Comparison of ENCODE assay signal across 29 cellular contexts in the genomic region with DNA sequence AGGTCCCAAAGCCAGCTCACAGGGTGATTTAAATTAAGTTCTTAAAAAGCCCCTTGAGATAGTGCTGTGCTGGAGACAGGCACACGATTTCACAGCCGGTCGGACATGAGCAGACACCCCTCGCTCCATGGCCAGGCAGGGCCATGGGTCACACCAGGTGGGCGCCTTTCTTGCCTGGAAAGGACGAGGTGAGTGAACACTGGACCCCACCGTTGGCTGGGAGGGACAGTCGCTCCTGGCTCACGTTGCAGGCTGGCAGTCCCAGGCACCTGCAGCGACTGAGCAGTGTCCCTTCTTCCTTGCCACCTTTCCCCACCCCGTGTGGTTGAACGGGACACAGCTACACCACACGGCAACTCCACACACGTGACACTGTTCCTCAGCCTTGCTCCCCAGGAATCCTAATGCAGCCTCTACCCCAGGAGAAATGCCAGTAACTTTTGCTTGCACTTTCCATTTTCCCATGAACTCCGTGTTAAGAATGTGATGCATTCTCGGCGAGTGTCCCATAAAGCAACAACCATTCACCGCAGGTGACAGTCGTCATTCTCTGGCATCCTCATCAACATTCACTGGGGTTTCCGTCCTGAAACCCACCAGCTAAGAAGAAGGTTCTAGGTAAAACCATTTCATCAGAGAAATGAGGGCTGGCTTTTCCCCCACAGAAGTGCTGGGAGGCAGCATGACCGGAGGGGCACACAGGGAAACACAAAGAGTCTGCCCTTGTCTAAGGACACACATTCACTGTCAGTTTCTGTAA.
DNase-seq lines count a peak whose midpoint lies in the region; ATAC-seq, FAIRE-seq and TF ChIP-seq lines count a peak whose summit lies in the region.
"Had no signal": no experiment of that assay in that cellular context is flagged by ENCODE, and none has a peak within 500 bp of the region (broad histone marks: within the 10 kb centered on the region; RNA-seq: fewer than 3 reads in every experiment).

No MANE protein-coding gene starts in this region.

- peak; percentile 19 to 45 for ATAC-seq in activated T-cell treated with anti-CD3 and anti-CD28 coated beads, Interleukin-2, amount 50 U/mL, for 4 hours
- ATAC-seq in stimulated activated naive CD8-positive, alpha-beta T cell treated with anti-CD3 and anti-CD28 coated beads, Interleukin-15, Interleukin-2, amounts not matched to agents 100 U/mL and 50 U/mL, for 24 hours = peak; percentile 49
- ATAC-seq in GM19328 (IDR thresholded peaks at IDR 0.05; ENCODE audit: unreplicated experiment) = no peak
- ATAC-seq in HG03439 (IDR thresholded peaks at IDR 0.05; ENCODE audit: unreplicated experiment) = no peak
- no peak for ATAC-seq in GM21825 (IDR thresholded peaks at IDR 0.05; ENCODE audit: unreplicated experiment)
- ATAC-seq: gastrocnemius medialis, natural killer cell had no signal

- no peaks in the 10 kb centered on the region for H3K27me3 ChIP-seq in bronchial epithelial cell (ENCODE audit: control insufficient read depth, insufficient read depth, low read length)
- H3K27me3 ChIP-seq: gastrocnemius medialis, right atrium auricular region, upper lobe of left lung had no signal

- CTCF ChIA-PET in HEK293 (lab: Yijun Ruan, JAX) = no interaction called here

- H3K4me3 Mint-ChIP-seq in activated T-cell treated with anti-CD3 and anti-CD28 coated beads, Interleukin-2, amount 50 U/mL, for 4 hours = no peak overlapping the region
- H3K4me3 Mint-ChIP-seq: activated B cell treated with CpG ODN at 0.5 μM for 24 hours; activated T-helper 1 cell treated with anti-CD3 and anti-CD28 coated beads, Interleukin-12 subunit alpha, Interleukin-12 subunit beta, Interleukin-2, Interleukin-4 antibody, amounts not matched to agents 30 ng/mL and 10 ng/mL and 1 ng/mL, durations not matched to agents 14 hours and 24 hours and 36 hours; immature natural killer cell; natural killer cell had no signal

- H3K9me3 Mint-ChIP-seq in activated T-cell treated with anti-CD3 and anti-CD28 coated beads, Interleukin-2, amount 50 U/mL, for 4 hours = no peaks in the 10 kb centered on the region
- H3K9me3 Mint-ChIP-seq: activated B cell treated with CpG ODN at 0.5 μM for 24 hours; activated T-helper 1 cell treated with anti-CD3 and anti-CD28 coated beads, Interleukin-12 subunit alpha, Interleukin-12 subunit beta, Interleukin-2, Interleukin-4 antibody, amounts not matched to agents 30 ng/mL and 10 ng/mL and 1 ng/mL, durations not matched to agents 14 hours and 24 hours and 36 hours; immature natural killer cell; natural killer cell had no signal

- no peaks in the 10 kb centered on the region for H3K9me3 ChIP-seq in HEK293 (ENCODE audit: control insufficient read depth, insufficient read depth, low read depth, low read length)
- H3K9me3 ChIP-seq: gastrocnemius medialis, left ventricle myocardium inferior, right atrium auricular region, upper lobe of left lung had no signal

- no peaks in the 10 kb centered on the region for H3K4me1 ChIP-seq in HEK293 (ENCODE audit: control insufficient read depth, insufficient read depth, low read length)
- H3K4me1 ChIP-seq: gastrocnemius medialis, left ventricle myocardium inferior, right atrium auricular region, upper lobe of left lung had no signal

- no peak overlapping the region for H3K27ac ChIP-seq in HEK293 (ENCODE audit: extremely low read depth, low read depth, low read length)
- H3K27ac ChIP-seq: gastrocnemius medialis, GM23248, left ventricle myocardium inferior, right atrium auricular region, upper lobe of left lung had no signal

- TF ChIP-seq CTCF in HEK293 (tag by site-specific recombination; IDR thresholded peaks at IDR 0.05) (no peak), bronchial epithelial cell (IDR thresholded peaks at IDR 0.05; ENCODE audit: insufficient read depth, low read length, severe bottlenecking) (no peak)

- no peak for DNase-seq in activated T-cell treated with anti-CD3 and anti-CD28 coated beads, Interleukin-2, amount 50 U/mL, for 4 hours
- DNase-seq in activated T-cell treated with anti-CD3 and anti-CD28 coated beads, Interleukin-2, amount 50 U/mL, for 1 hour = no peak
- DNase-seq in bronchial epithelial cell (ENCODE audit: low read depth) = no peak
- DNase-seq in stimulated activated naive CD8-positive, alpha-beta T cell treated with anti-CD3 and anti-CD28 coated beads, Interleukin-15, Interleukin-2, amounts not matched to agents 100 U/mL and 50 U/mL, for 24 hours = no peak
- DNase-seq: activated B cell treated with CpG ODN at 0.5 μM for 24 hours; activated CD4-positive, alpha-beta T cell treated with anti-CD3 and anti-CD28 coated beads, Interleukin-2, amount 50 U/mL, for 48 hours; amniotic stem cell; DMS79 treated with DMSO at 0.1 percent for 48 hours; gastrocnemius medialis; GM23248; hippocampal formation; immature natural killer cell; KG1; left ventricle myocardium inferior; MM.1S; natural killer cell; NCI-H1417 treated with DMSO at 0.1 percent for 48 hours; NCI-H2107; NCI-H446; NCI-H82; upper lobe of left lung had no signal

- peak; percentile 86 for FAIRE-seq in bronchial epithelial cell (lab: Jason Lieb, UNC)
- FAIRE-seq: endometrium, HTR-8/SVneo had no signal

- H3K27me3 Mint-ChIP-seq in activated T-cell treated with anti-CD3 and anti-CD28 coated beads, Interleukin-2, amount 50 U/mL, for 4 hours (ENCODE audit: low read depth) = no peaks in the 10 kb centered on the region
- H3K27me3 Mint-ChIP-seq: activated B cell treated with CpG ODN at 0.5 μM for 24 hours had no signal

- no peak overlapping the region for H3K4me3 ChIP-seq in HEK293 (ENCODE audit: low read depth, low read length)
- H3K4me3 ChIP-seq in bronchial epithelial cell (ENCODE audit: low read depth, low read length) = no peak overlapping the region
- H3K4me3 ChIP-seq: gastrocnemius medialis, GM23248, left ventricle myocardium inferior, right atrium auricular region, upper lobe of left lung had no signal

- H3K4me1 Mint-ChIP-seq in activated T-cell treated with anti-CD3 and anti-CD28 coated beads, Interleukin-2, amount 50 U/mL, for 4 hours (ENCODE audit: low read depth) = peaks cover 15% of the 10 kb centered on the region
- H3K4me1 Mint-ChIP-seq: immature natural killer cell had no signal

- H3K36me3 ChIP-seq in HEK293 (ENCODE audit: control insufficient read depth in 2 of 2, insufficient read depth in 1 of 2, low read length in 2 of 2) (peaks cover 0 to 68% of the 10 kb centered on the region in 2 experiments; a peak in 2 of 3 replicates), bronchial epithelial cell (ENCODE audit: control insufficient read depth, insufficient read depth, low read length) (no peaks in the 10 kb centered on the region)

- POLR2A ChIA-PET in HEK293 (lab: Yijun Ruan, JAX) = no interaction called here

- peaks cover 2% of the 10 kb centered on the region for H3K36me3 Mint-ChIP-seq in activated T-cell treated with anti-CD3 and anti-CD28 coated beads, Interleukin-2, amount 50 U/mL, for 4 hours (ENCODE audit: insufficient read depth)
- H3K36me3 Mint-ChIP-seq: natural killer cell had no signal

TF ChIP-seq in HEK293, 187 proteins besides CTCF, POLR2A, EP300 and RAD21:
- TF ChIP-seq ZNF211 (tag by site-specific recombination; IDR thresholded peaks at IDR 0.05; ENCODE audit: low read depth) (no peak), PRDM1 (tag by site-specific recombination; IDR thresholded peaks at IDR 0.05) (peak; percentile 33; the same call in 1 of the 2 replicates), ZNF521 (tag by site-specific recombination; IDR thresholded peaks at IDR 0.05) (no peak), ZNF776 (tag by site-specific recombination; IDR thresholded peaks at IDR 0.05; ENCODE audit: borderline replicate concordance) (no peak)
TF ChIP-seq in HEK293: peak in this region for 1.

Comparison
In these comparisons a context has a peak if more than half of its experiments do, and no peak if none do; other contexts are left out.
1. ATAC-seq: peak in activated T-cell treated with anti-CD3 and anti-CD28 coated beads, Interleukin-2, amount 50 U/mL, for 4 hours (2 of 2) and stimulated activated naive CD8-positive, alpha-beta T cell treated with anti-CD3 and anti-CD28 coated beads, Interleukin-15, Interleukin-2, amounts not matched to agents 100 U/mL and 50 U/mL, for 24 hours (single experiment); none in GM19328 (single experiment), HG03439 (single experiment) and GM21825 (single experiment).